Comparison of ENCODE assay signal across 19 cellular contexts in genomic region chr10:85544956-85545355, GRCh38.
"Had no signal": no experiment of that assay in that cellular context is flagged by ENCODE, and none has a peak within 500 bp of the region (broad histone marks: within the 10 kb centered on the region; RNA-seq: fewer than 3 reads in every experiment).

No MANE protein-coding gene starts in this region.

- DNase-seq: activated CD4-positive, alpha-beta T cell treated with anti-CD3 and anti-CD28 coated beads, Interleukin-2, amount 10 ng/mL, durations not matched to agents 7 days and 5 days; activated CD4-positive, CD25-positive, alpha-beta regulatory T cell; activated CD8-positive, alpha-beta memory T cell treated with anti-CD3 and anti-CD28 coated beads, Interleukin-2, amount 50 U/mL, for 48 hours; activated gamma-delta T cell; activated naive CD8-positive, alpha-beta T cell treated with anti-CD3 and anti-CD28 coated beads for 36 hours; activated T-cell treated with anti-CD3 and anti-CD28 coated beads, Interleukin-2, amount 50 U/mL, for 72 hours; amygdala; body of pancreas; effector CD8-positive, alpha-beta T cell; head of caudate nucleus; immature natural killer cell; ovary; sigmoid colon; spleen; stimulated activated naive CD8-positive, alpha-beta T cell treated with anti-CD3 and anti-CD28 coated beads, Interleukin-15, amount 100 ng/mL, for 72 hours; upper lobe of right lung had no signal

- H3K36me3 ChIP-seq: neural progenitor cell, ovary, sigmoid colon, spleen, upper lobe of right lung had no signal

- H3K9me3 Mint-ChIP-seq: activated CD4-positive, alpha-beta T cell treated with anti-CD3 and anti-CD28 coated beads, Interleukin-2, amount 10 ng/mL, durations not matched to agents 7 days and 5 days; activated T-cell treated with anti-CD3 and anti-CD28 coated beads, Interleukin-2, amount 50 U/mL, for 72 hours; central memory CD8-positive, alpha-beta T cell; stimulated activated naive CD8-positive, alpha-beta T cell treated with anti-CD3 and anti-CD28 coated beads, Interleukin-15, amount 100 ng/mL, for 72 hours had no signal

- ATAC-seq: activated T-cell treated with anti-CD3 and anti-CD28 coated beads, Interleukin-2, amount 50 U/mL, for 72 hours; body of pancreas; stimulated activated naive CD8-positive, alpha-beta T cell treated with anti-CD3 and anti-CD28 coated beads, Interleukin-15, amount 100 ng/mL, for 72 hours; upper lobe of right lung had no signal

- H3K4me3 ChIP-seq: body of pancreas, coronary artery, neural progenitor cell, ovary, sigmoid colon, spleen, upper lobe of right lung had no signal

- H3K9me3 ChIP-seq: body of pancreas, ovary, sigmoid colon, spleen, upper lobe of right lung had no signal

- H3K4me3 Mint-ChIP-seq: activated CD4-positive, alpha-beta T cell treated with anti-CD3 and anti-CD28 coated beads, Interleukin-2, amount 10 ng/mL, durations not matched to agents 7 days and 5 days; activated naive CD8-positive, alpha-beta T cell treated with anti-CD3 and anti-CD28 coated beads for 36 hours; activated T-cell treated with anti-CD3 and anti-CD28 coated beads, Interleukin-2, amount 50 U/mL, for 72 hours; central memory CD8-positive, alpha-beta T cell; immature natural killer cell; neural progenitor cell; stimulated activated naive CD8-positive, alpha-beta T cell treated with anti-CD3 and anti-CD28 coated beads, Interleukin-15, amount 100 ng/mL, for 72 hours had no signal

- H3K36me3 Mint-ChIP-seq: activated naive CD8-positive, alpha-beta T cell treated with anti-CD3 and anti-CD28 coated beads for 36 hours; immature natural killer cell; neural progenitor cell had no signal

- H3K4me1 Mint-ChIP-seq: activated CD4-positive, alpha-beta T cell treated with anti-CD3 and anti-CD28 coated beads, Interleukin-2, amount 10 ng/mL, durations not matched to agents 7 days and 5 days; activated naive CD8-positive, alpha-beta T cell treated with anti-CD3 and anti-CD28 coated beads for 36 hours; central memory CD8-positive, alpha-beta T cell; immature natural killer cell; stimulated activated naive CD8-positive, alpha-beta T cell treated with anti-CD3 and anti-CD28 coated beads, Interleukin-15, amount 100 ng/mL, for 72 hours had no signal

- H3K27ac ChIP-seq: body of pancreas, coronary artery, neural progenitor cell, ovary, sigmoid colon, spleen, upper lobe of right lung had no signal

- H3K4me1 ChIP-seq: body of pancreas, sigmoid colon, spleen, upper lobe of right lung had no signal

- H3K27me3 ChIP-seq: body of pancreas, neural progenitor cell, ovary, sigmoid colon, spleen, upper lobe of right lung had no signal

- H3K27ac Mint-ChIP-seq: activated CD4-positive, alpha-beta T cell treated with anti-CD3 and anti-CD28 coated beads, Interleukin-2, amount 10 ng/mL, durations not matched to agents 7 days and 5 days; activated naive CD8-positive, alpha-beta T cell treated with anti-CD3 and anti-CD28 coated beads for 36 hours; activated T-cell treated with anti-CD3 and anti-CD28 coated beads, Interleukin-2, amount 50 U/mL, for 72 hours; immature natural killer cell; neural progenitor cell; stimulated activated naive CD8-positive, alpha-beta T cell treated with anti-CD3 and anti-CD28 coated beads, Interleukin-15, amount 100 ng/mL, for 72 hours had no signal
